In the genomic region with DNA sequence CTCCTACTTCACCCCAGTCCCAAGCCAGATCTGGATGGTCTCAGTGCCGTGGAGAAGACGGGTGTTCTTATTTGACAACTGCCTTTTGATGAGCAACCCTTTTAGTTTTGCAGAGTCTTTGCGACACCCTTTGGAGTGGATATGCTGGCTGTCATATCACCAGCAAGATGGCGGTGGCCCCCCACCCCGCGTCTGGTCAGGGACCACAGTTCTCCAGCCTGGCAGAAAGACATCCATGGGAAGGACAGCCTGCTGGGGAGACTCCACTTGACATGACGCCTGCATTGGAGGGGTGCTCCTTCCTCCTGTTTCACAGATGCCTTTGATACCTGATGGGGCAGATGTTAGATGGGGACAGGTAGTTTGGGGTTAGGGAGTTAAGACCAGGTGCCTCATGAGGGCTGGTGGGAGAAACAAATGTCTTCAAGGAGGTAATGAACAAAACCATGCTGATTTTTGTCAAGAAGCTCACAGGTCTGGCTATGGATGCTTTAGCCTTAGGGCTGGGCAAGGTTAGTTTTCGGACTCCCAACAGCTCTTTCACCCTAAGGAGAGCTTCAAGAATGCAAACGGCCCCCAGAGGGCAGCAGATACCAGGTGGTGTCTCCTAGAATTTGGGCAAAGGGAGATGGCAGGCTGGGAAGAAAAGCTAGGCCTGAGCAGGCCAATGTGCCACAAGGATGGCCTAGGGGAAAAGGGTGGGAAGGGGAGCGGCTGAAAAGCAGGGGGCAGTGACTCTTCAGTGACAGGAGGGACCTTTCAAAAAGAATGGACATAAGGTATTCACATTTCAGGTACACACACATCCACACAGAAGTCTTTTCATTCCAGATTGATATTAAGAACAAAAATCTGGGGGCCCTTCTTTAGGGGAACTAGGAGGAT, we compare ENCODE assay signal across 1 cellular context.
TF ChIP-seq lines count a peak whose summit lies in the region.

No MANE protein-coding gene starts in this region.

TF ChIP-seq in GM23338, 12 proteins besides CTCF, POLR2A, EP300 and RAD21 (continued from another document):
- TF ChIP-seq REST (IDR thresholded peaks at IDR 0.05; ENCODE audit: unreplicated experiment): no peak
- TF ChIP-seq NANOG (IDR thresholded peaks at IDR 0.05; ENCODE audit: borderline replicate concordance): no peak
- TF ChIP-seq STAT1 (IDR thresholded peaks at IDR 0.05; ENCODE audit: unreplicated experiment): no peak
- no peak for TF ChIP-seq EZH2 (IDR thresholded peaks at IDR 0.05; ENCODE audit: low read depth, unreplicated experiment)
- no peak for TF ChIP-seq POLR2AphosphoS5 (IDR thresholded peaks at IDR 0.05; ENCODE audit: low read depth)
- TF ChIP-seq, protein P1, sequence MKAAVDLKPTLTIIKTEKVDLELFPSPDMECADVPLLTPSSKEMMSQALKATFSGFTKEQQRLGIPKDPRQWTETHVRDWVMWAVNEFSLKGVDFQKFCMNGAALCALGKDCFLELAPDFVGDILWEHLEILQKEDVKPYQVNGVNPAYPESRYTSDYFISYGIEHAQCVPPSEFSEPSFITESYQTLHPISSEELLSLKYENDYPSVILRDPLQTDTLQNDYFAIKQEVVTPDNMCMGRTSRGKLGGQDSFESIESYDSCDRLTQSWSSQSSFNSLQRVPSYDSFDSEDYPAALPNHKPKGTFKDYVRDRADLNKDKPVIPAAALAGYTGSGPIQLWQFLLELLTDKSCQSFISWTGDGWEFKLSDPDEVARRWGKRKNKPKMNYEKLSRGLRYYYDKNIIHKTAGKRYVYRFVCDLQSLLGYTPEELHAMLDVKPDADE (IDR thresholded peaks at IDR 0.05): no peak
- TF ChIP-seq CREB1 (CRISPR knock-in tag; IDR thresholded peaks at IDR 0.05; ENCODE audit: low read depth): no peak
- TF ChIP-seq EZH2phosphoT487 (IDR thresholded peaks at IDR 0.05; ENCODE audit: unreplicated experiment): no peak
